19 cellular contexts compared by ENCODE assay signal in the genomic region with DNA sequence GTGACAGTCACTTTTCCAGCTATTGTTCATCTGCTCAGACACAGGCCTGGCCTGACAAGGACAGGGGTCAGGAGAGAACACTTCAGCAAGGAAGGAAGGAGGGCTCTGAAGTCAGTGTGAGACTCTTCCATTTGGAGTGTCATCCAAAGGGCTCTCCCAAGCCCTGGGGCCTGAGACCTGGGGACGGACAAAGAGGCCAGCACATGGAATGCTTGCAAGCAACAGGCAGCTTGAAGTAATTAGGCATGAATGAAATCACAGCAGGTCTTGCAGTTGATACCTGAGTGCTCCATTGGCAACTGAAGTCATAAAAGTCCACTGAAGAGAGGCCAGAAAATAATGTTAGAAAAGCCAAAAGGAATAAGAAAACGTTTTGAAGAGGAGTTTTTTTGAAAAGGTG.
"Had no signal": no experiment of that assay in that cellular context is flagged by ENCODE, and none has a peak within 500 bp of the region (broad histone marks: within the 10 kb centered on the region; RNA-seq: fewer than 3 reads in every experiment).

No MANE protein-coding gene starts in this region.

- DNase-seq: effector memory CD8-positive, alpha-beta T cell; esophagus squamous epithelium; foreskin fibroblast; mammary epithelial cell; midbrain; naive thymus-derived CD4-positive, alpha-beta T cell; nephron progenitor cell; posterior cingulate gyrus; sigmoid colon; stimulated activated naive CD4-positive, alpha-beta T cell; stomach; substantia nigra; transverse colon had no signal

- H3K79me2 ChIP-seq: hepatocyte had no signal

- H3K9me3 ChIP-seq: esophagus squamous epithelium, right atrium auricular region, sigmoid colon, stomach, thoracic aorta, transverse colon had no signal

- H3K4me2 ChIP-seq: hepatocyte had no signal

- H3K27ac ChIP-seq: esophagus squamous epithelium, hepatocyte, right atrium auricular region, sigmoid colon, skin epidermis, stomach, thoracic aorta, transverse colon had no signal

- H3K27ac Mint-ChIP-seq: dendritic cell treated with granulocyte-macrophage colony-stimulating factor and Interleukin-4, amounts not matched to agents 40 ng/mL and 50 ng/mL, for 4 days; effector memory CD8-positive, alpha-beta T cell; naive thymus-derived CD4-positive, alpha-beta T cell; nephron progenitor cell had no signal

- H2AFZ ChIP-seq: hepatocyte had no signal

- H3K27me3 Mint-ChIP-seq: effector memory CD8-positive, alpha-beta T cell had no signal

- H3K4me3 Mint-ChIP-seq: dendritic cell treated with granulocyte-macrophage colony-stimulating factor and Interleukin-4, amounts not matched to agents 40 ng/mL and 50 ng/mL, for 4 days; effector memory CD8-positive, alpha-beta T cell; naive thymus-derived CD4-positive, alpha-beta T cell; nephron progenitor cell had no signal

- H3K4me3 ChIP-seq: esophagus squamous epithelium, hepatocyte, right atrium auricular region, sigmoid colon, skin epidermis, stomach, thoracic aorta, transverse colon had no signal

- ATAC-seq: effector memory CD8-positive, alpha-beta T cell; left lobe of liver; naive thymus-derived CD4-positive, alpha-beta T cell had no signal

- H3K36me3 ChIP-seq: esophagus squamous epithelium, right atrium auricular region, sigmoid colon, stomach, thoracic aorta, transverse colon had no signal

- H3K9me3 Mint-ChIP-seq: dendritic cell treated with granulocyte-macrophage colony-stimulating factor and Interleukin-4, amounts not matched to agents 40 ng/mL and 50 ng/mL, for 4 days; nephron progenitor cell had no signal

- H3K36me3 Mint-ChIP-seq: naive thymus-derived CD4-positive, alpha-beta T cell had no signal

- H3K27me3 ChIP-seq: esophagus squamous epithelium, hepatocyte, right atrium auricular region, sigmoid colon, stomach, transverse colon had no signal
